ENCODE assay signal across 8 cellular contexts in genomic region chr10:72337039-72337629, GRCh38. TPM values are rescaled to one million over a fixed set of nuclear protein-coding genes. Genes with fewer than 3 reads are reported as not detected.
A peak's percentile ranks its signal among the peaks of the same experiment; 100 is the strongest.
DNase-seq lines count a peak whose midpoint lies in the region; ATAC-seq and TF ChIP-seq lines count a peak whose summit lies in the region.

No MANE protein-coding gene starts in this region.

- peaks cover 10% of the 10 kb centered on the region for H3K36me3 Mint-ChIP-seq in T-cell

- peaks cover 59 to 66% (median 60%) of the 10 kb centered on the region in 3 donors for H3K4me1 Mint-ChIP-seq in T-cell

- no peaks in the 10 kb centered on the region for H3K9me2 ChIP-seq in hepatocyte (replicated peaks; ENCODE audit: insufficient read depth)

- ATAC-seq in T-cell (replicated peaks in 1 of 4) (peak in 2 of 4 experiments; percentile 21 to 34), GM21447 (IDR thresholded peaks at IDR 0.05; ENCODE audit: unreplicated experiment) (no peak)

- DNase-seq in DMS53 (lab: John Stamatoyannopoulos, UW), result peak; percentile 83
- no peak for DNase-seq in LNCaP clone FGC (ENCODE audit: low read depth)
- peak in 27 of 34 experiments; percentile 26 to 71 (median 51) for DNase-seq in T-cell
- no peak for DNase-seq in astrocyte of the cerebellum (ENCODE audit: low read depth)
- DNase-seq in hepatocyte (ENCODE audit: low spot score), result peak; percentile 88
- DNase-seq in sigmoid colon, result peak; percentile 94
- DNase-seq in amniotic stem cell (lab: John Stamatoyannopoulos, UW), result no peak

- H3K79me2 ChIP-seq in hepatocyte, result no peaks in the 10 kb centered on the region

- 39% methylated on average over 5 of the region's 5 CpGs for WGBS in hepatocyte (ENCODE audit: low lambda C conversion rate, missing lambda C conversion rate)
- WGBS in sigmoid colon, 2 donors, result 25 to 33% methylated on average over 5 of the region's 5 CpGs

- no peak overlapping the region for H2AFZ ChIP-seq in hepatocyte

- no peak for TF ChIP-seq POLR2A in sigmoid colon (IDR thresholded peaks at IDR 0.05)

- no peak for TF ChIP-seq EP300 in sigmoid colon (IDR thresholded peaks at IDR 0.05)

- peak overlapping the region; percentile 16 to 43 for H3K27ac Mint-ChIP-seq in T-cell

- H3K27ac ChIP-seq in hepatocyte (no peak overlapping the region), sigmoid colon (peak overlapping the region; percentile 75 to 87 (median 80))

- POLR2A ChIA-PET in T-cell (lab: Charles Lee), result interaction anchor here (0.6 kb wide), 3 partner anchors 13 to 219 kb away, joined by 3 to 4 read pairs (median 3); no protein-coding TSS in a partner anchor

- no peak overlapping the region for H3K4me3 ChIP-seq in LNCaP clone FGC (ENCODE audit: low read depth, low read length)
- no peak overlapping the region for H3K4me3 ChIP-seq in astrocyte of the cerebellum (ENCODE audit: low read depth, low read length)
- no peak overlapping the region for H3K4me3 ChIP-seq in hepatocyte
- H3K4me3 ChIP-seq in sigmoid colon, result no peak overlapping the region

- H3K4me2 ChIP-seq in hepatocyte, result no peak overlapping the region

- H3K27me3 ChIP-seq in hepatocyte, result no peaks in the 10 kb centered on the region
- H3K27me3 ChIP-seq in sigmoid colon, result no peaks in the 10 kb centered on the region

- H3K9me3 ChIP-seq in hepatocyte (ENCODE audit: low read depth), result no peaks in the 10 kb centered on the region
- no peaks in the 10 kb centered on the region for H3K9me3 ChIP-seq in sigmoid colon

- TF ChIP-seq CTCF in LNCaP clone FGC (IDR thresholded peaks at IDR 0.05; ENCODE audit: control insufficient read depth, extremely low read depth, insufficient read depth) (peak; percentile 96), astrocyte of the cerebellum (IDR thresholded peaks at IDR 0.05; ENCODE audit: low read depth, low read length, missing control alignments) (peak; percentile 98), hepatocyte (IDR thresholded peaks at IDR 0.05; ENCODE audit: poor library complexity) (peak; percentile 93), sigmoid colon (IDR thresholded peaks at IDR 0.05) (peak; percentile 88 to 94 (median 92))

- peaks cover 22% of the 10 kb centered on the region for H3K4me1 ChIP-seq in hepatocyte (ENCODE audit: insufficient read depth)
- H3K4me1 ChIP-seq in sigmoid colon, result peaks cover 0 to 48% (median 41%) of the 10 kb centered on the region in 4 donors

- H4K20me1 ChIP-seq in hepatocyte (ENCODE audit: insufficient read depth, poor library complexity, severe bottlenecking), result no peaks in the 10 kb centered on the region

- intact Hi-C loops in sigmoid colon (cut with DNase I), result loop anchor here (2.0 to 10.0 kb wide), 6 partner anchors 62 to 442 kb away; partner anchors contain the start of genes ANAPC16 and ASCC1

- CTCF ChIA-PET in T-cell (lab: Charles Lee), result interaction anchor here (0.6 to 4.2 kb wide), 31 partner anchors 10 to 441 kb away, joined by 3 to 19 read pairs (median 4); partner anchors contain the start of gene ANAPC16 (in 1 of the 2)

- no peaks in the 10 kb centered on the region for H3K36me3 ChIP-seq in hepatocyte (replicated peaks; ENCODE audit: insufficient read depth, low read depth)
- peaks cover 17 to 75% (median 37%) of the 10 kb centered on the region in 4 donors for H3K36me3 ChIP-seq in sigmoid colon

- in situ Hi-C loops in astrocyte of the cerebellum (cut with HindIII; ENCODE audit: low sequenced_read_pairs), result no loop called here

- no peaks in the 10 kb centered on the region for H3K27me3 Mint-ChIP-seq in T-cell

- H3K4me3 Mint-ChIP-seq in T-cell, result peak overlapping the region in 1 of 3 donors; percentile 50

- no peaks in the 10 kb centered on the region for H3K9me3 Mint-ChIP-seq in T-cell

RNA-seq across cellular contexts. Expression of gene DNAJB12, which starts 17.6 kb away (rescaled TPM):
- total RNA-seq in T-cell (10 to 100 TPM; 27.1 to 41.4 (median 31.2) TPM), hepatocyte (31.0 and 33.5 TPM in 2 replicates), sigmoid colon (10 to 100 TPM; 22.4 to 38.5 (median 30.0) TPM)
- polyA plus RNA-seq in hepatocyte (40.3 and 41.5 TPM in 2 replicates), sigmoid colon (10 to 100 TPM in 2 of 3 donors, 1 to 10 TPM in 1; 9.5 to 28.7 (median 15.6) TPM)

Comparison
In these comparisons a context has a peak if more than half of its experiments do, and no peak if none do; other contexts are left out.
1. DNase-seq: peak in DMS53 (single experiment), T-cell (27 of 34), hepatocyte (single experiment) and sigmoid colon (single experiment); none in LNCaP clone FGC (single experiment), astrocyte of the cerebellum (single experiment) and amniotic stem cell (single experiment).
2. Peak in every context shown above with its lines, with median percentiles within 50 percentile points of each other: CTCF ChIP-seq.